Comparison of ENCODE assay signal across 23 cellular contexts in genomic region chr1:63602629-63603028, GRCh38.
"Had no signal": no experiment of that assay in that cellular context is flagged by ENCODE, and none has a peak within 500 bp of the region (broad histone marks: within the 10 kb centered on the region; RNA-seq: fewer than 3 reads in every experiment).

No MANE protein-coding gene starts in this region.

- H3K4me1 ChIP-seq: left lung, lower lobe of right lung, pancreas, suprapubic skin, thyroid gland had no signal

- H3K27me3 ChIP-seq: heart left ventricle, left lung, pancreas, suprapubic skin, thyroid gland had no signal

- H3K9me3 ChIP-seq: heart left ventricle, left lung, lower lobe of right lung, pancreas, suprapubic skin, thyroid gland had no signal

- ATAC-seq: heart left ventricle; left lung; lower lobe of right lung; pancreas; sciatic nerve; stimulated activated naive CD8-positive, alpha-beta T cell treated with anti-CD3 and anti-CD28 coated beads, Interleukin-15, Interleukin-2, amounts not matched to agents 100 U/mL and 50 U/mL, for 24 hours had no signal

- DNase-seq: cerebellar nuclear complex; erythroblast; foreskin melanocyte; heart left ventricle; hippocampal formation; left lung; lower lobe of right lung; midbrain; occipital lobe; pancreas; retina; stimulated activated CD4-positive, alpha-beta T cell treated with anti-CD3 and anti-CD28 coated beads, Interleukin-12 subunit alpha, Interleukin-12 subunit beta, amount 100 ng/mL, for 4 hours; stimulated activated CD4-positive, alpha-beta T cell treated with anti-CD3 and anti-CD28 coated beads, Interleukin-2, amount 100 ng/mL, for 48 hours; stimulated activated naive CD8-positive, alpha-beta T cell treated with anti-CD3 and anti-CD28 coated beads, Interleukin-15, Interleukin-2, amounts not matched to agents 100 U/mL and 50 U/mL, for 24 hours; thyroid gland had no signal

- H3K36me3 ChIP-seq: heart left ventricle, left lung, lower lobe of right lung, pancreas, suprapubic skin, thyroid gland had no signal

- H3K4me3 Mint-ChIP-seq: dendritic cell treated with granulocyte-macrophage colony-stimulating factor and Interleukin-4, amounts not matched to agents 40 ng/mL and 50 ng/mL, for 4 days; memory B cell; nephron; type B pancreatic cell had no signal

- H3K9me3 Mint-ChIP-seq: dendritic cell treated with granulocyte-macrophage colony-stimulating factor and Interleukin-4, amounts not matched to agents 40 ng/mL and 50 ng/mL, for 4 days; memory B cell; nephron; type B pancreatic cell had no signal

- H3K27ac Mint-ChIP-seq: dendritic cell treated with granulocyte-macrophage colony-stimulating factor and Interleukin-4, amounts not matched to agents 40 ng/mL and 50 ng/mL, for 4 days; memory B cell; nephron; progenitor cell of endocrine pancreas; type B pancreatic cell had no signal

- H3K27me3 Mint-ChIP-seq: dendritic cell treated with granulocyte-macrophage colony-stimulating factor and Interleukin-4, amounts not matched to agents 40 ng/mL and 50 ng/mL, for 4 days; memory B cell; progenitor cell of endocrine pancreas; type B pancreatic cell had no signal

- H3K27ac ChIP-seq: heart left ventricle, left lung, lower lobe of right lung, pancreas, skin epidermis, suprapubic skin, thyroid gland had no signal

- H3K4me3 ChIP-seq: heart left ventricle, left lung, lower lobe of right lung, pancreas, skin epidermis, suprapubic skin, thyroid gland had no signal
